8 cellular contexts compared by ENCODE assay signal in the genomic region with DNA sequence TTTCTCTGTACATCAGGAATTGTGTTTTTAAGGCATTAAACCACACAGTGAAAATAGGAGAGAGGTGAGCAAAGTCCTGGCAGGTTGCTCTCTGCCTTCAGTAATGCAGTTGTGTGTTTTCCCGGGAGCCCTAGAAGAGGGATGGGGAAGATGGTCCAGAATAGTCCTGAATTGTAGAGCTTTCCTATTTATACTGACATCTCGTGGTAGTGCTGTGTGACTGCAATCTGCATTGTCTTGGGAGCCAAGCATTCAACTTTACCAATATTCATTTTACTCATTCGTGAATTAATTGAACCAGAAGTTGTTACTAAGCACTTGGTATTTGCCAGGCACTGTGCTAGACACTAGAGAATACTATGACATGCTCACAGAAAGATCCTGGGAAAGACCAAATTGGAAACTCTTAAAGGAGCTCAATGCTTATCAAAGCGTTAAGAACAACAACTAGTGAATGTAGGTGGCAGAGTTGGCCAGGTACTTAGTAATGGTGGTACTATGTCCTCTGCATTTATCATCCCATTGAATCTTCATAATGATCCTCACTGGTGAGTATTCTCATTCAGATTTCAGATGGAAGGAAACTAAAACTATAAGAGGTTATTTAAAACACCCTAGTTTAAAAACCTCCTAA.
A peak's percentile ranks its signal among the peaks of the same experiment; 100 is the strongest.
DNase-seq lines count a peak whose midpoint lies in the region; ATAC-seq, FAIRE-seq and TF ChIP-seq lines count a peak whose summit lies in the region.

No MANE protein-coding gene starts in this region.

- POLR2A ChIA-PET in MCF 10A (lab: Yijun Ruan, JAX): interaction anchor here (0.6 to 1.6 kb wide), 8 partner anchors 10 to 1104 kb away, joined by 3 to 7 read pairs (median 4); a partner anchor contains a TSS

- WGBS in transverse colon (ENCODE audit: low coverage in 1 of 2), 2 donors: 22 to 23% methylated on average over 4 of the region's 4 CpGs

- H3K9ac ChIP-seq in kidney (ENCODE audit: low read length in 2 of 2): no peak overlapping the region

- no peaks in the 10 kb centered on the region for H3K27me3 Mint-ChIP-seq in Calu3 (ENCODE audit: unreplicated experiment)
- H3K27me3 Mint-ChIP-seq in MCF 10A (ENCODE audit: insufficient read depth, unreplicated experiment): no peaks in the 10 kb centered on the region

- H3K4me1 Mint-ChIP-seq in Calu3 (ENCODE audit: low read depth, unreplicated experiment) (no peaks in the 10 kb centered on the region), MCF 10A (ENCODE audit: insufficient read depth, unreplicated experiment) (peaks cover 19% of the 10 kb centered on the region)

- in situ Hi-C loops in transverse colon (cut with MboI; ENCODE audit: low pct_ligation_motif_present in 1 of 4, low pct_unique_long_range_greater_than_20kb in 1 of 4, low sequenced_read_pairs in 3 of 4): no loop called here

- peak; percentile 15 for FAIRE-seq in kidney (lab: Jason Lieb, UNC)

- no peak for ATAC-seq in GM21786 (IDR thresholded peaks at IDR 0.05; ENCODE audit: unreplicated experiment)

- H3K36me3 Mint-ChIP-seq in Calu3 (ENCODE audit: insufficient read depth, unreplicated experiment) (no peaks in the 10 kb centered on the region), MCF 10A (ENCODE audit: insufficient read depth, unreplicated experiment) (no peaks in the 10 kb centered on the region)

- no peak overlapping the region for H3K4me3 Mint-ChIP-seq in Calu3 (ENCODE audit: low read depth, unreplicated experiment)
- H3K4me3 Mint-ChIP-seq in MCF 10A (ENCODE audit: unreplicated experiment): no peak overlapping the region

- DNase-seq in Calu3 (peak; percentile 7), H4 (ENCODE audit: low spot score) (peak; percentile 34), NCI-H2196 (lab: John Stamatoyannopoulos, UW; ENCODE audit: unreplicated experiment) (peak; percentile 26), MCF 10A (ENCODE audit: unreplicated experiment) (peak; percentile 56), kidney (no peak), transverse colon (no peak), cerebellar nuclear complex (lab: John Stamatoyannopoulos, UW) (no peak)

- no peak for TF ChIP-seq POLR2A in transverse colon (IDR thresholded peaks at IDR 0.05)

- H3K36me3 ChIP-seq in kidney (ENCODE audit: control insufficient read depth in 1 of 2, insufficient read depth in 2 of 2, low read length in 2 of 2) (no peaks in the 10 kb centered on the region), transverse colon (no peaks in the 10 kb centered on the region)

- BruUV-seq in Calu3 (replicated peaks; lab: Mats Ljungman, UMichigan) (no TSS peak), MCF 10A (replicated peaks; lab: Mats Ljungman, UMichigan) (no TSS peak)

- H3K9me3 Mint-ChIP-seq in Calu3 (ENCODE audit: low read depth, unreplicated experiment): no peaks in the 10 kb centered on the region
- no peaks in the 10 kb centered on the region for H3K9me3 Mint-ChIP-seq in MCF 10A (ENCODE audit: unreplicated experiment)

- TF ChIP-seq CTCF in Calu3 (IDR thresholded peaks at IDR 0.05; ENCODE audit: unreplicated experiment) (peak; percentile 44), MCF 10A (IDR thresholded peaks at IDR 0.05; ENCODE audit: unreplicated experiment) (peak; percentile 87), kidney (IDR thresholded peaks at IDR 0.05; ENCODE audit: borderline replicate concordance, extremely low read depth, insufficient read depth) (peak; percentile 84), transverse colon (IDR thresholded peaks at IDR 0.05) (peak; percentile 64 to 82 (median 75))

- H3K9me3 ChIP-seq in kidney (ENCODE audit: control insufficient read depth in 1 of 2, low read length in 2 of 2) (no peaks in the 10 kb centered on the region), transverse colon (no peaks in the 10 kb centered on the region)

- no peak for TF ChIP-seq EP300 in transverse colon (IDR thresholded peaks at IDR 0.05; ENCODE audit: low read depth)

- intact Hi-C loops in Calu3 (cut with micrococcal nuclease; ENCODE audit: unreplicated experiment) (loop anchor here (2.0 to 5.0 kb wide), 3 partner anchors 214 to 499 kb away; a partner anchor contains a TSS), MCF 10A (cut with micrococcal nuclease) (loop anchor here (1.0 to 5.0 kb wide), 7 partner anchors 76 to 1101 kb away; no protein-coding TSS in a partner anchor), kidney (cut with DNase I) (loop anchor here (10.0 kb wide), 1 partner anchor 73 kb away; no protein-coding TSS in a partner anchor), transverse colon (cut with DNase I; ENCODE audit: low total_unique reads) (loop anchor here (2.0 kb wide), 1 partner anchor 213 kb away; no protein-coding TSS in a partner anchor)

- H3K4me1 ChIP-seq in kidney (ENCODE audit: control insufficient read depth in 1 of 2, insufficient read depth in 1 of 2, low read depth in 1 of 2, low read length in 2 of 2): no peaks in the 10 kb centered on the region
- H3K4me1 ChIP-seq in transverse colon: peaks cover 0 to 14% (median 5%) of the 10 kb centered on the region in 4 donors

- H3K27me3 ChIP-seq in transverse colon: no peaks in the 10 kb centered on the region

- H3K4me3 ChIP-seq in kidney (ENCODE audit: low read length in 2 of 2) (no peak overlapping the region), transverse colon (no peak overlapping the region)

- no peak overlapping the region for H3K27ac Mint-ChIP-seq in Calu3 (ENCODE audit: unreplicated experiment)
- H3K27ac Mint-ChIP-seq in MCF 10A (ENCODE audit: low read depth, unreplicated experiment): no peak overlapping the region

- H3K27ac ChIP-seq in kidney (ENCODE audit: low read depth in 2 of 2, low read length in 2 of 2) (no peak overlapping the region), transverse colon (no peak overlapping the region)

- CTCF ChIA-PET in Calu3 (lab: Charles Lee) (interaction anchor here (0.6 to 2.2 kb wide), 6 partner anchors 34 to 1101 kb away, joined by 3 to 9 read pairs (median 6); a partner anchor contains a TSS), MCF 10A (lab: Yijun Ruan, JAX) (interaction anchor here (0.5 to 6.5 kb wide), 56 partner anchors 9 to 1126 kb away, joined by 3 to 77 read pairs (median 4); a partner anchor contains a TSS)

Comparison
In these comparisons a context has a peak if more than half of its experiments do, and no peak if none do; other contexts are left out.
1. DNase-seq: peak in Calu3 (single experiment), H4 (single experiment), NCI-H2196 (single experiment) and MCF 10A (single experiment); none in kidney (single experiment), transverse colon (single experiment) and cerebellar nuclear complex (0 of 2).
2. Peak in every context shown above with its lines, with median percentiles within 50 percentile points of each other: CTCF ChIP-seq.